Comparison of ENCODE assay signal across 12 cellular contexts in genomic region chr1:219172821-219173220, GRCh38. TPM values are rescaled to one million over a fixed set of nuclear protein-coding genes. Genes with fewer than 3 reads are reported as not detected.
A peak's percentile ranks its signal among the peaks of the same experiment; 100 is the strongest.
DNase-seq lines count a peak whose midpoint lies in the region; ATAC-seq and TF ChIP-seq lines count a peak whose summit lies in the region.
"Had no signal": no experiment of that assay in that cellular context is flagged by ENCODE, and none has a peak within 500 bp of the region (broad histone marks: within the 10 kb centered on the region; RNA-seq: fewer than 3 reads in every experiment).

No MANE protein-coding gene starts in this region.

- peak overlapping the region; percentile 27 for H3K4me3 Mint-ChIP-seq in activated naive CD4-positive, alpha-beta T cell treated with anti-CD3 and anti-CD28 coated beads, Interleukin-2, amount 50 U/mL, for 24 hours
- H3K4me3 Mint-ChIP-seq in T-helper 17 cell (peak overlapping the region; percentile 1), mesothelial cell of epicardium (peak overlapping the region; percentile 96), endodermal cell (no peak overlapping the region)

- H3K4me1 ChIP-seq in upper lobe of right lung, result peaks cover 24% of the 10 kb centered on the region
- peaks cover 3% of the 10 kb centered on the region for H3K4me1 ChIP-seq in endodermal cell (ENCODE audit: control insufficient read depth, insufficient read depth, low read length)

- WGBS in endodermal cell (ENCODE audit: insufficient coverage in 1 of 2, insufficient read length in 1 of 2), 2 experiments, result 94% methylated on average over 2 of the region's 2 CpGs

- no peak for DNase-seq in activated naive CD4-positive, alpha-beta T cell treated with anti-CD3 and anti-CD28 coated beads, Interleukin-2, amount 50 U/mL, for 72 hours (ENCODE audit: low spot score in 2 of 2)
- no peak for DNase-seq in T-helper 17 cell
- no peak for DNase-seq in mesothelial cell of epicardium (ENCODE audit: low spot score in 2 of 2, unreplicated experiment in 2 of 2)
- DNase-seq in upper lobe of right lung, result no peak
- DNase-seq in endodermal cell, result no peak
- DNase-seq: activated CD4-positive, alpha-beta T cell treated with anti-CD3 and anti-CD28 coated beads, Interleukin-2, amount 50 U/mL, for 1 hour; effector memory CD8-positive, alpha-beta T cell; heart right ventricle; upper lobe of left lung had no signal

- no peaks in the 10 kb centered on the region for H3K9me3 Mint-ChIP-seq in activated naive CD4-positive, alpha-beta T cell treated with anti-CD3 and anti-CD28 coated beads, Interleukin-2, amount 50 U/mL, for 24 hours
- H3K9me3 Mint-ChIP-seq in activated naive CD4-positive, alpha-beta T cell treated with anti-CD3 and anti-CD28 coated beads, Interleukin-2, amount 50 U/mL, for 72 hours, result peaks cover 0 to 3% of the 10 kb centered on the region in 2 donors
- H3K9me3 Mint-ChIP-seq in mesothelial cell of epicardium, result peaks cover 3% of the 10 kb centered on the region
- H3K9me3 Mint-ChIP-seq in endodermal cell, result no peaks in the 10 kb centered on the region

- H3K36me3 ChIP-seq in upper lobe of right lung (no peaks in the 10 kb centered on the region), endodermal cell (ENCODE audit: control insufficient read depth, insufficient read depth, low read length) (no peaks in the 10 kb centered on the region)
- H3K36me3 ChIP-seq: heart right ventricle had no signal

- no peaks in the 10 kb centered on the region for H3K9me3 ChIP-seq in T-helper 17 cell (ENCODE audit: control insufficient read depth, low read length, poor library complexity, severe bottlenecking)
- no peaks in the 10 kb centered on the region for H3K9me3 ChIP-seq in upper lobe of right lung
- no peaks in the 10 kb centered on the region for H3K9me3 ChIP-seq in endodermal cell (ENCODE audit: control insufficient read depth, low read length)
- H3K9me3 ChIP-seq: heart right ventricle, upper lobe of left lung had no signal

- no peak for ATAC-seq in activated naive CD4-positive, alpha-beta T cell treated with anti-CD3 and anti-CD28 coated beads, Interleukin-2, amount 50 U/mL, for 72 hours
- no peak for ATAC-seq in T-helper 17 cell
- no peak for ATAC-seq in upper lobe of right lung
- ATAC-seq in GM19324 (IDR thresholded peaks at IDR 0.05; ENCODE audit: low FRiP score, unreplicated experiment), result no peak
- ATAC-seq in HG02938 (IDR thresholded peaks at IDR 0.05; ENCODE audit: unreplicated experiment), result no peak

- no peak for TF ChIP-seq CTCF in mesothelial cell of epicardium (IDR thresholded peaks at IDR 0.05; ENCODE audit: unreplicated experiment)
- TF ChIP-seq CTCF in upper lobe of right lung (IDR thresholded peaks at IDR 0.05), result no peak
- TF ChIP-seq CTCF in endodermal cell (conservative IDR thresholded peaks at IDR 0.05), result no peak

- H3K4me3 ChIP-seq in upper lobe of right lung (peak overlapping the region; percentile 86), endodermal cell (ENCODE audit: low read length) (no peak overlapping the region)

- H3K27ac ChIP-seq in upper lobe of right lung (no peak overlapping the region), endodermal cell (ENCODE audit: low read depth, low read length) (no peak overlapping the region)

- H3K9ac ChIP-seq in endodermal cell (ENCODE audit: extremely low read depth, low read length, poor library complexity, severe bottlenecking), result no peak overlapping the region

- peaks cover 43% of the 10 kb centered on the region for H3K4me1 Mint-ChIP-seq in activated naive CD4-positive, alpha-beta T cell treated with anti-CD3 and anti-CD28 coated beads, Interleukin-2, amount 50 U/mL, for 24 hours
- H3K4me1 Mint-ChIP-seq in T-helper 17 cell (peaks cover 30% of the 10 kb centered on the region), mesothelial cell of epicardium (peaks cover 38% of the 10 kb centered on the region), endodermal cell (peaks cover 21% of the 10 kb centered on the region)

- H3K36me3 Mint-ChIP-seq in activated naive CD4-positive, alpha-beta T cell treated with anti-CD3 and anti-CD28 coated beads, Interleukin-2, amount 50 U/mL, for 24 hours, result peaks cover 6% of the 10 kb centered on the region
- H3K36me3 Mint-ChIP-seq in activated naive CD4-positive, alpha-beta T cell treated with anti-CD3 and anti-CD28 coated beads, Interleukin-2, amount 50 U/mL, for 72 hours, result peaks cover 21 to 26% of the 10 kb centered on the region in 2 donors
- peaks cover 13% of the 10 kb centered on the region for H3K36me3 Mint-ChIP-seq in T-helper 17 cell (ENCODE audit: low read depth)
- peaks cover 3% of the 10 kb centered on the region for H3K36me3 Mint-ChIP-seq in mesothelial cell of epicardium
- no peaks in the 10 kb centered on the region for H3K36me3 Mint-ChIP-seq in endodermal cell (ENCODE audit: low read depth)

- intact Hi-C loops in upper lobe of right lung (cut with DNase I), result no loop called here

- no peak overlapping the region for H3K27ac Mint-ChIP-seq in activated naive CD4-positive, alpha-beta T cell treated with anti-CD3 and anti-CD28 coated beads, Interleukin-2, amount 50 U/mL, for 24 hours
- H3K27ac Mint-ChIP-seq in activated naive CD4-positive, alpha-beta T cell treated with anti-CD3 and anti-CD28 coated beads, Interleukin-2, amount 50 U/mL, for 72 hours, result peak overlapping the region in 1 of 2 donors; percentile 98
- H3K27ac Mint-ChIP-seq in T-helper 17 cell (peak overlapping the region; percentile 99), mesothelial cell of epicardium (peak overlapping the region; percentile 17), endodermal cell (no peak overlapping the region)

- H3K27me3 ChIP-seq in upper lobe of right lung, result no peaks in the 10 kb centered on the region
- H3K27me3 ChIP-seq in endodermal cell (ENCODE audit: control insufficient read depth, insufficient read depth, low read length, poor library complexity, severe bottlenecking), result no peaks in the 10 kb centered on the region
- H3K27me3 ChIP-seq: heart right ventricle, upper lobe of left lung had no signal

- H3K27me3 Mint-ChIP-seq in activated naive CD4-positive, alpha-beta T cell treated with anti-CD3 and anti-CD28 coated beads, Interleukin-2, amount 50 U/mL, for 24 hours, result peaks cover 1% of the 10 kb centered on the region
- H3K27me3 Mint-ChIP-seq in T-helper 17 cell (no peaks in the 10 kb centered on the region), mesothelial cell of epicardium (ENCODE audit: low read depth) (no peaks in the 10 kb centered on the region), endodermal cell (ENCODE audit: insufficient read depth) (no peaks in the 10 kb centered on the region)
- H3K27me3 Mint-ChIP-seq: effector memory CD8-positive, alpha-beta T cell had no signal

RNA-seq across cellular contexts. Expression of gene LYPLAL1, which starts 0.9 kb away (rescaled TPM):
- 10 to 100 TPM; 24.3 to 38.0 TPM for total RNA-seq in activated naive CD4-positive, alpha-beta T cell treated with anti-CD3 and anti-CD28 coated beads, Interleukin-2, amount 50 U/mL, for 72 hours
- 10 to 100 TPM in 1 of 2 donors, 1 to 10 TPM in 1; 7.9 to 16.0 TPM for total RNA-seq in T-helper 17 cell
- 29.8 to 35.3 TPM (median 32.0 TPM) in 3 replicates for total RNA-seq in mesothelial cell of epicardium
- 33.2 TPM for total RNA-seq in upper lobe of right lung
- 10 to 100 TPM; 27.6 to 35.7 TPM for total RNA-seq in endodermal cell
- 19.9 TPM for polyA plus RNA-seq in endodermal cell (2013, experiment 1 of 2)
- 17.7 TPM for polyA plus RNA-seq in endodermal cell (2013, experiment 2 of 2)

Comparison
In these comparisons a context has a peak if more than half of its experiments do, and no peak if none do; other contexts are left out.
1. H3K27ac Mint-ChIP-seq: peak in T-helper 17 cell (single experiment) and mesothelial cell of epicardium (single experiment); none in activated naive CD4-positive, alpha-beta T cell treated with anti-CD3 and anti-CD28 coated beads, Interleukin-2, amount 50 U/mL, for 24 hours (single experiment) and endodermal cell (single experiment).